Comparison of ENCODE assay signal across 15 cellular contexts in genomic region chr17:78899361-78900260, GRCh38. TPM values are rescaled to one million over a fixed set of nuclear protein-coding genes. Genes with fewer than 3 reads are reported as not detected.
DNase-seq lines count a peak whose midpoint lies in the region; FAIRE-seq and TF ChIP-seq lines count a peak whose summit lies in the region.
"Had no signal": no experiment of that assay in that cellular context is flagged by ENCODE, and none has a peak within 500 bp of the region (broad histone marks: within the 10 kb centered on the region; RNA-seq: fewer than 3 reads in every experiment).

No MANE protein-coding gene starts in this region.

- no peak overlapping the region for H3K4me3 ChIP-seq in H7 (ENCODE audit: insufficient read depth, low read depth, low read length)
- H3K4me3 ChIP-seq: prostate gland had no signal

- FAIRE-seq in GM12892 (lab: Jason Lieb, UNC) = no peak
- FAIRE-seq: GM18507 had no signal

- H3K27me3 Mint-ChIP-seq in dendritic cell treated with granulocyte-macrophage colony-stimulating factor and Interleukin-4, amounts not matched to agents 40 ng/mL and 50 ng/mL, for 4 days = no peaks in the 10 kb centered on the region
- H3K27me3 Mint-ChIP-seq in activated CD4-positive, alpha-beta memory T cell treated with anti-CD3 and anti-CD28 coated beads for 36 hours = no peaks in the 10 kb centered on the region

- no peaks in the 10 kb centered on the region for H3K27me3 ChIP-seq in H7 (ENCODE audit: control insufficient read depth, insufficient read depth, low read length)

- DNase-seq in H7 (peak; percentile 92), iPS-NIHi7 (ENCODE audit: extremely low spot score) (peak; percentile 63), renal cortical epithelial cell (ENCODE audit: low read depth) (peak; percentile 27), SW 1271 (lab: John Stamatoyannopoulos, UW) (no peak), GM12892 (ENCODE audit: insufficient read length) (no peak)
- DNase-seq in activated CD4-positive, alpha-beta memory T cell treated with anti-CD3 and anti-CD28 coated beads for 36 hours = no peak
- no peak for DNase-seq in activated CD4-positive, alpha-beta T cell treated with anti-CD3 and anti-CD28 coated beads for 4 hours
- DNase-seq: activated CD8-positive, alpha-beta T cell treated with anti-CD3 and anti-CD28 coated beads, Interleukin-2, amount 10 ng/mL, durations not matched to agents 7 days and 5 days; DMS 273 treated with DMSO at 0.1 percent for 48 hours; NCI-H1694 treated with DMSO at 0.1 percent for 48 hours; SIG-M5 had no signal

- peak overlapping the region; percentile 5 for H3K27ac Mint-ChIP-seq in dendritic cell treated with granulocyte-macrophage colony-stimulating factor and Interleukin-4, amounts not matched to agents 40 ng/mL and 50 ng/mL, for 4 days
- no peak overlapping the region for H3K27ac Mint-ChIP-seq in activated CD4-positive, alpha-beta memory T cell treated with anti-CD3 and anti-CD28 coated beads for 36 hours
- H3K27ac Mint-ChIP-seq: activated CD8-positive, alpha-beta T cell treated with anti-CD3 and anti-CD28 coated beads, Interleukin-2, amount 10 ng/mL, durations not matched to agents 7 days and 5 days had no signal

- H3K4me1 Mint-ChIP-seq in dendritic cell treated with granulocyte-macrophage colony-stimulating factor and Interleukin-4, amounts not matched to agents 40 ng/mL and 50 ng/mL, for 4 days (ENCODE audit: low read depth) = peaks cover 87% of the 10 kb centered on the region
- H3K4me1 Mint-ChIP-seq in activated CD4-positive, alpha-beta memory T cell treated with anti-CD3 and anti-CD28 coated beads for 36 hours (ENCODE audit: low read depth) = peaks cover 12% of the 10 kb centered on the region

- no peak for TF ChIP-seq POLR2A in GM12892 (IDR thresholded peaks at IDR 0.05; ENCODE audit: low read depth, low read length)

- CTCF ChIA-PET in activated CD4-positive, alpha-beta memory T cell treated with anti-CD3 and anti-CD28 coated beads for 36 hours (lab: Charles Lee) = interaction anchor here (0.9 to 2.8 kb wide), 2 partner anchors 34 to 56 kb away, joined by 3 to 10 read pairs; no protein-coding TSS in a partner anchor

- intact Hi-C loops in dendritic cell treated with granulocyte-macrophage colony-stimulating factor and Interleukin-4, amounts not matched to agents 40 ng/mL and 50 ng/mL, for 4 days (cut with micrococcal nuclease) = no loop called here
- intact Hi-C loops in activated CD4-positive, alpha-beta memory T cell treated with anti-CD3 and anti-CD28 coated beads for 36 hours (cut with micrococcal nuclease) = no loop called here

- H3K4me3 Mint-ChIP-seq in dendritic cell treated with granulocyte-macrophage colony-stimulating factor and Interleukin-4, amounts not matched to agents 40 ng/mL and 50 ng/mL, for 4 days = no peak overlapping the region
- no peak overlapping the region for H3K4me3 Mint-ChIP-seq in activated CD4-positive, alpha-beta memory T cell treated with anti-CD3 and anti-CD28 coated beads for 36 hours
- H3K4me3 Mint-ChIP-seq: activated CD8-positive, alpha-beta T cell treated with anti-CD3 and anti-CD28 coated beads, Interleukin-2, amount 10 ng/mL, durations not matched to agents 7 days and 5 days had no signal

- no peaks in the 10 kb centered on the region for H3K9me3 Mint-ChIP-seq in dendritic cell treated with granulocyte-macrophage colony-stimulating factor and Interleukin-4, amounts not matched to agents 40 ng/mL and 50 ng/mL, for 4 days
- H3K9me3 Mint-ChIP-seq in activated CD4-positive, alpha-beta memory T cell treated with anti-CD3 and anti-CD28 coated beads for 36 hours = no peaks in the 10 kb centered on the region

- H3K36me3 Mint-ChIP-seq in dendritic cell treated with granulocyte-macrophage colony-stimulating factor and Interleukin-4, amounts not matched to agents 40 ng/mL and 50 ng/mL, for 4 days (ENCODE audit: low read depth) = peaks cover 92% of the 10 kb centered on the region
- no peaks in the 10 kb centered on the region for H3K36me3 Mint-ChIP-seq in activated CD4-positive, alpha-beta memory T cell treated with anti-CD3 and anti-CD28 coated beads for 36 hours

- POLR2A ChIA-PET in activated CD4-positive, alpha-beta memory T cell treated with anti-CD3 and anti-CD28 coated beads for 36 hours (lab: Charles Lee) = no interaction called here

- H3K36me3 ChIP-seq in H7 (replicated peaks; ENCODE audit: control insufficient read depth, insufficient read depth, low read length) = no peaks in the 10 kb centered on the region; the same call in 1 of the 2 replicates
- H3K36me3 ChIP-seq: prostate gland had no signal

RNA-seq across cellular contexts. Expression of gene CEP295NL, which starts 3.4 kb away (rescaled TPM):
- total RNA-seq in H7 (2014; rRNA removed; shearing (Covaris generic)) = 0.07 TPM in 1 of 2 replicates, not detected in the other
- 0.69 and 1.5 TPM in 2 replicates for total RNA-seq in renal cortical epithelial cell
- not detected for polyA plus RNA-seq in GM12892 (2012; ENCODE audit: missing spikeins)
- not detected for total RNA-seq in activated CD4-positive, alpha-beta memory T cell treated with anti-CD3 and anti-CD28 coated beads for 36 hours
- total RNA-seq: H4 had no signal

RNA-seq across cellular contexts. Expression of gene TIMP2, which starts 25.6 kb away (rescaled TPM):
- total RNA-seq in H7 (2014; rRNA removed; shearing (Covaris generic)) = 12.3 and 13.9 TPM in 2 replicates
- total RNA-seq in renal cortical epithelial cell = 16.1 and 42.1 TPM in 2 replicates
- polyA plus RNA-seq in GM12892 (2012; ENCODE audit: missing spikeins) = not detected
- 1 to 10 TPM; 1.1 TPM for total RNA-seq in activated CD4-positive, alpha-beta memory T cell treated with anti-CD3 and anti-CD28 coated beads for 36 hours

RNA-seq across cellular contexts. Expression of gene USP36, which starts 59.0 kb away (rescaled TPM):
- total RNA-seq in H7 (2014; rRNA removed; shearing (Covaris generic)) = 24.6 and 32.8 TPM in 2 replicates
- 14.8 and 33.5 TPM in 2 replicates for total RNA-seq in renal cortical epithelial cell
- polyA plus RNA-seq in GM12892 (2012; ENCODE audit: missing spikeins) = 38.1 TPM
- 10 to 100 TPM; 71.2 to 74.3 TPM for total RNA-seq in activated CD4-positive, alpha-beta memory T cell treated with anti-CD3 and anti-CD28 coated beads for 36 hours

Comparison
In these comparisons a context has a peak if more than half of its experiments do, and no peak if none do; other contexts are left out.
1. DNase-seq: peak in H7 (single experiment), iPS-NIHi7 (single experiment) and renal cortical epithelial cell (single experiment); none in SW 1271 (0 of 2), GM12892 (single experiment), activated CD4-positive, alpha-beta memory T cell treated with anti-CD3 and anti-CD28 coated beads for 36 hours (single experiment) and activated CD4-positive, alpha-beta T cell treated with anti-CD3 and anti-CD28 coated beads for 4 hours (0 of 2).